Comparison of ENCODE assay signal across 8 cellular contexts in the genomic region with DNA sequence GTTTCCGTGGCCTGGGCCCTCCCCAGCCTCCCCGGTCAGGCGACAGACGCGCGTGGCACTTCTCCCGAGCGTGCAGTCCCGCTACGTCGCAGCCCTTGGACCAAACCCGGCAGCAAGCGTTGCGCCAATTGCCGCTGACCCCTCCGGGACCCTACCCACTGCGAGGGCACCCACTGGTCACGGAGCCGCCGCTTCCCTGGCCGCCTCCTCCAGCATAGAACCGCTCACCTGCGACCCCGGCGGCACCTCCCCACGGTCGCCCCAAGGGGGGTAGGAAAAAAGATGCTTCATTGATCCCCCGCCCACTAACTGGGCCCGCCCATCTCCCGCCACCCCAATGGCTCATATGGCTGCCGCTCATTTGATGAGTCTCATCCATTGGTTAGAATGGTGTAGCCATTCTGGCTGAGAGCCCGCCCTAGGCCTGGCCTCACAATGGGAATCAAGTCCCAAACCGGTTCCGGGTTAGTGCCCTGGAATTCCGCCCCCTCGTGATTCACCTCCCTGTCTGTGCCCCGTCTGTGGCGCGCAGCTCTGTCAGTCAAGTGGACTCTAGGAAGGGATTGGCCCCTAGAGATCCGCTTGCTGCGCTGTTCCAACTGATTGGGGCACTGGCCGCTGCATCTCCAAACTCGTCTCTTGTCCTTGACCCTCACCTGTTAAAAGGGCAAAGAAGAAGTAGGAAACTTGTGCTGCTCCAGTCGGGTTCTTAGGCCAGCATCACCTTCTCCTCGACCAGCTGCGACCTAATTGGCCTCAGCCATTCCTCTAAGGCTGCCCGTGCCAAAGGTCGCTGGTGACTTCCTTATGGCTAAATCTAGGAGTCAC. TPM values are rescaled to one million over a fixed set of nuclear protein-coding genes. Genes with fewer than 3 reads are reported as not detected.
DNase-seq lines count a peak whose midpoint lies in the region; ATAC-seq lines count a peak whose summit lies in the region.

A gene (minus strand): TSS at position 274 of the 828 bp plus-strand sequence. CDS start 11,323 bp downstream, outside the sequence.

- peak; percentile 96 for DNase-seq in AG08396 (ENCODE audit: low spot score)
- DNase-seq in NCI-H460 (ENCODE audit: extremely low read depth, low read depth) = peak; percentile 98
- peak; percentile 96 for DNase-seq in activated CD4-positive, CD25-positive, alpha-beta regulatory T cell treated with anti-CD3 and anti-CD28 coated beads, Interleukin-2, amount 50 U/mL, for 72 hours
- DNase-seq in cerebellum (ENCODE audit: low spot score) = peak; percentile 97
- peak; percentile 100 for DNase-seq in islet precursor cell
- DNase-seq in stimulated activated CD4-positive, alpha-beta T cell treated with anti-CD3 and anti-CD28 coated beads, Interleukin-12 subunit alpha, Interleukin-12 subunit beta, amount 100 ng/mL, for 48 hours (ENCODE audit: low read depth in 2 of 3, low spot score in 1 of 3) = peak; percentile 93 to 99 (median 95)

- peak; percentile 96 for ATAC-seq in GM19025 (IDR thresholded peaks at IDR 0.05; ENCODE audit: low read depth, unreplicated experiment)
- peak; percentile 97 for ATAC-seq in HG03342 (IDR thresholded peaks at IDR 0.05; ENCODE audit: unreplicated experiment)

RNA-seq across cellular contexts. Expression of the gene that starts here (rescaled TPM):
- total RNA-seq in NCI-H460 (2014; rRNA removed; shearing (Covaris generic)) = 17.2 and 22.0 TPM in 2 replicates
- polyA plus RNA-seq in NCI-H460 (2014; cell fraction: nucleus; rRNA removed) = 10.6 and 11.9 TPM in 2 replicates
- 49.1 TPM for total RNA-seq in cerebellum

Comparison
In these comparisons a context has a peak if more than half of its experiments do, and no peak if none do; other contexts are left out.
1. Peak in every context shown above with its lines: DNase-seq and ATAC-seq.